In genomic region chr12:75881910-75882309, GRCh38 we compare ENCODE assay signal across 26 cellular contexts.
"Had no signal": no experiment of that assay in that cellular context is flagged by ENCODE, and none has a peak within 500 bp of the region (broad histone marks: within the 10 kb centered on the region; RNA-seq: fewer than 3 reads in every experiment).

No MANE protein-coding gene starts in this region.

- H3K27me3 ChIP-seq: gastrocnemius medialis, left lung, sigmoid colon, testis had no signal

- H3K4me1 ChIP-seq: gastrocnemius medialis, left lung, sigmoid colon had no signal

- FAIRE-seq: endometrium had no signal

- H3K9me3 Mint-ChIP-seq: activated T-cell treated with anti-CD3 and anti-CD28 coated beads, Interleukin-2, amount 50 U/mL, for 4 hours; activated T-helper 2 cell treated with anti-CD3 and anti-CD28 coated beads, Interferon-gamma antibody, Interleukin-2, Interleukin-4, amounts not matched to agents 10 μg/mL and 5 μg/mL and 100 μg/mL, durations not matched to agents 14 hours and 24 hours and 36 hours; neural crest cell; WTC11 had no signal

- H3K36me3 ChIP-seq: gastrocnemius medialis, left lung, sigmoid colon had no signal

- H3K4me3 Mint-ChIP-seq: activated naive CD8-positive, alpha-beta T cell; activated T-cell treated with anti-CD3 and anti-CD28 coated beads, Interleukin-2, amount 50 U/mL, for 4 hours; naive thymus-derived CD4-positive, alpha-beta T cell; neural crest cell; WTC11 had no signal

- ATAC-seq: activated T-cell treated with anti-CD3 and anti-CD28 coated beads, Interleukin-2, amount 50 U/mL, for 4 hours; gastrocnemius medialis; left lung; naive thymus-derived CD4-positive, alpha-beta T cell; WTC11 had no signal

- DNase-seq: activated CD8-positive, alpha-beta memory T cell treated with anti-CD3 and anti-CD28 coated beads, Interleukin-2, amount 50 U/mL, for 4 hours; activated naive CD4-positive, alpha-beta T cell; activated T-cell treated with anti-CD3 and anti-CD28 coated beads, Interleukin-2, amount 50 U/mL, for 4 hours; amniotic stem cell; cerebellar nuclear complex; erythroblast; gastrocnemius medialis; hippocampal formation; kidney glomerular epithelial cell; left lung; naive thymus-derived CD4-positive, alpha-beta T cell; occipital lobe; retina; sigmoid colon; stimulated activated CD4-positive, alpha-beta T cell treated with anti-CD3 and anti-CD28 coated beads, Interleukin-2, amount 100 ng/mL, for 48 hours; stimulated activated naive CD4-positive, alpha-beta T cell; T-helper 1 cell; testis; trophoblast cell had no signal

- H3K4me3 ChIP-seq: gastrocnemius medialis, left lung, lung, sigmoid colon, smooth muscle cell, testis had no signal

- H3K27ac ChIP-seq: gastrocnemius medialis, left lung, sigmoid colon, testis had no signal

- H3K4me2 ChIP-seq: smooth muscle cell had no signal

- H3K27ac Mint-ChIP-seq: activated naive CD8-positive, alpha-beta T cell; activated T-helper 2 cell treated with anti-CD3 and anti-CD28 coated beads, Interferon-gamma antibody, Interleukin-2, Interleukin-4, amounts not matched to agents 10 μg/mL and 5 μg/mL and 100 μg/mL, durations not matched to agents 14 hours and 24 hours and 36 hours; naive thymus-derived CD4-positive, alpha-beta T cell; WTC11 had no signal

- H3K36me3 Mint-ChIP-seq: activated naive CD8-positive, alpha-beta T cell; naive thymus-derived CD4-positive, alpha-beta T cell; WTC11 had no signal

- H3K9me3 ChIP-seq: gastrocnemius medialis, left lung, sigmoid colon, testis had no signal
